10 cellular contexts compared by ENCODE assay signal in the genomic region with DNA sequence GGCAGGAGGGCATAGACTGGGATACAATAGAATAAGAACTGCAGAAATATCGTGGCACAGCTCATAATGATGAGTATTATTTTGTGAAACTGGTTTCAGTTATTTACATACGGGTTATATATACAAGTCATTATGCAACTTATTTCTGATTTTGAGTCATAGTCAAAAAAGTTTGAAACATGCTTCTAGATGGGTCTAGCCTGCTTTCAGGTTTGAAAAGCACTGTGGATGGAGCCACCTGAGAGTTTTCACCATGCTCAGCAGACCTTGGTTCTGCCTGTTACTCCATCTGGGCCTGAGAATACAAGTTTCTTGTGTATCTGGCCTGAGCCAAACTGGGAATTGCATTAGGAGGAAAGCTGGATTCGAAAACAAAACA. TPM values are rescaled to one million over a fixed set of nuclear protein-coding genes. Genes with fewer than 3 reads are reported as not detected.
DNase-seq lines count a peak whose midpoint lies in the region; ATAC-seq and TF ChIP-seq lines count a peak whose summit lies in the region.
"Had no signal": no experiment of that assay in that cellular context is flagged by ENCODE, and none has a peak within 500 bp of the region (broad histone marks: within the 10 kb centered on the region; RNA-seq: fewer than 3 reads in every experiment).

No MANE protein-coding gene starts in this region.

- peaks cover 3% of the 10 kb centered on the region for H3K9me3 Mint-ChIP-seq in activated CD8-positive, alpha-beta T cell treated with anti-CD3 and anti-CD28 coated beads for 36 hours
- H3K9me3 Mint-ChIP-seq: endodermal cell had no signal

- intact Hi-C loops in activated CD8-positive, alpha-beta T cell treated with anti-CD3 and anti-CD28 coated beads for 36 hours (cut with micrococcal nuclease), result no loop called here

- H3K27me3 ChIP-seq in GM06990 (replicated peaks; ENCODE audit: control insufficient read depth, insufficient read depth, low read length), result no peaks in the 10 kb centered on the region

- H3K36me3 ChIP-seq in GM06990 (ENCODE audit: control insufficient read depth, insufficient read depth, low read length), result peaks cover 19% of the 10 kb centered on the region

- POLR2A ChIA-PET in activated CD8-positive, alpha-beta T cell treated with anti-CD3 and anti-CD28 coated beads for 36 hours (lab: Charles Lee), result interaction anchor here (0.8 to 33.1 kb wide), 7 partner anchors 2 to 54 kb away, joined by 3 to 710 read pairs (median 93); partner anchors contain the start of gene IL10RA

- peak overlapping the region; percentile 68 for H3K27ac Mint-ChIP-seq in activated CD8-positive, alpha-beta T cell treated with anti-CD3 and anti-CD28 coated beads for 36 hours
- H3K27ac Mint-ChIP-seq: endodermal cell had no signal

- no peak for TF ChIP-seq CTCF in GM06990 (IDR thresholded peaks at IDR 0.05; ENCODE audit: insufficient read depth, low read length, poor library complexity, severe bottlenecking)
- TF ChIP-seq CTCF in activated CD8-positive, alpha-beta T cell treated with anti-CD3 and anti-CD28 coated beads for 36 hours (IDR thresholded peaks at IDR 0.05), result no peak
- TF ChIP-seq CTCF in omental fat pad (IDR thresholded peaks at IDR 0.05), result no peak

- no peak overlapping the region for H3K4me3 ChIP-seq in GM06990 (replicated peaks; ENCODE audit: low read depth, low read length)
- H3K4me3 ChIP-seq: GM23248 had no signal

- H3K4me1 Mint-ChIP-seq in activated CD8-positive, alpha-beta T cell treated with anti-CD3 and anti-CD28 coated beads for 36 hours (ENCODE audit: low read depth), result peaks cover 89% of the 10 kb centered on the region

- DNase-seq in GM06990 (ENCODE audit: extremely low read depth, insufficient read length) (peak; percentile 63), NCI-H524 (lab: John Stamatoyannopoulos, UW) (no peak), GM19240 (ENCODE audit: insufficient read length, low spot score) (no peak), NCI-H82 (lab: John Stamatoyannopoulos, UW) (no peak), omental fat pad (ENCODE audit: low spot score) (no peak)
- no peak for DNase-seq in activated CD8-positive, alpha-beta T cell treated with anti-CD3 and anti-CD28 coated beads for 36 hours
- DNase-seq: GM23248 had no signal

- peak; percentile 52 for ATAC-seq in GM19372 (IDR thresholded peaks at IDR 0.05; ENCODE audit: low read depth, unreplicated experiment)
- ATAC-seq in HG02981 (IDR thresholded peaks at IDR 0.05; ENCODE audit: unreplicated experiment), result peak; percentile 58
- ATAC-seq in activated CD8-positive, alpha-beta T cell treated with anti-CD3 and anti-CD28 coated beads for 36 hours, result no peak
- no peak for ATAC-seq in omental fat pad (ENCODE audit: low FRiP score)

- H3K4me3 Mint-ChIP-seq in activated CD8-positive, alpha-beta T cell treated with anti-CD3 and anti-CD28 coated beads for 36 hours, result no peak overlapping the region
- H3K4me3 Mint-ChIP-seq: endodermal cell had no signal

- CTCF ChIA-PET in activated CD8-positive, alpha-beta T cell treated with anti-CD3 and anti-CD28 coated beads for 36 hours (lab: Charles Lee), result interaction anchor here (1.1 to 31.9 kb wide), 7 partner anchors 10 to 183 kb away, joined by 3 to 386 read pairs (median 5); partner anchors contain the start of gene IL10RA

- peaks cover 76% of the 10 kb centered on the region for H3K36me3 Mint-ChIP-seq in activated CD8-positive, alpha-beta T cell treated with anti-CD3 and anti-CD28 coated beads for 36 hours (ENCODE audit: low read depth)

- H3K27me3 Mint-ChIP-seq in activated CD8-positive, alpha-beta T cell treated with anti-CD3 and anti-CD28 coated beads for 36 hours, result no peaks in the 10 kb centered on the region

RNA-seq across cellular contexts. Expression of gene IL10RA, which starts 12.0 kb away (rescaled TPM):
- 10 to 100 TPM; 73.3 to 80.9 TPM for total RNA-seq in activated CD8-positive, alpha-beta T cell treated with anti-CD3 and anti-CD28 coated beads for 36 hours
- total RNA-seq in omental fat pad, result 10 to 100 TPM; 23.2 to 65.9 (median 44.4) TPM
- total RNA-seq: GM23248 had no signal

Comparison
In these comparisons a context has a peak if more than half of its experiments do, and no peak if none do; other contexts are left out.
1. ATAC-seq: peak in GM19372 (single experiment) and HG02981 (single experiment); none in activated CD8-positive, alpha-beta T cell treated with anti-CD3 and anti-CD28 coated beads for 36 hours (single experiment) and omental fat pad (single experiment).